18 cellular contexts compared by ENCODE assay signal in genomic region chr4:172411180-172411579, GRCh38.
DNase-seq lines count a peak whose midpoint lies in the region; ATAC-seq and TF ChIP-seq lines count a peak whose summit lies in the region.
"Had no signal": no experiment of that assay in that cellular context is flagged by ENCODE, and none has a peak within 500 bp of the region (broad histone marks: within the 10 kb centered on the region; RNA-seq: fewer than 3 reads in every experiment).

No MANE protein-coding gene starts in this region.

- H2AFZ ChIP-seq in mammary epithelial cell (ENCODE audit: low read depth, low read length) (no peak overlapping the region), smooth muscle cell (ENCODE audit: low read depth) (no peak overlapping the region)

- no peaks in the 10 kb centered on the region for H3K4me1 Mint-ChIP-seq in activated T-helper 17 cell treated with anti-CD3 and anti-CD28 coated beads, Interleukin-2, amount 50 U/mL, for 72 hours
- no peaks in the 10 kb centered on the region for H3K4me1 Mint-ChIP-seq in Calu3 (ENCODE audit: low read depth, unreplicated experiment)
- H3K4me1 Mint-ChIP-seq: B cell; CD4-positive, CD25-positive, alpha-beta regulatory T cell; IgD-negative memory B cell had no signal

- TF ChIP-seq POLR2A in breast epithelium (IDR thresholded peaks at IDR 0.05) (no peak), GM18505 (IDR thresholded peaks at IDR 0.05; ENCODE audit: borderline replicate concordance, extremely low read depth, insufficient read depth, insufficient read length) (no peak)

- ATAC-seq in GM18505 (IDR thresholded peaks at IDR 0.05; ENCODE audit: unreplicated experiment) = no peak
- ATAC-seq in activated T-helper 17 cell treated with anti-CD3 and anti-CD28 coated beads, Interleukin-2, amount 50 U/mL, for 72 hours (replicated peaks) = no peak

- no peak overlapping the region for H3K4me3 Mint-ChIP-seq in activated T-helper 17 cell treated with anti-CD3 and anti-CD28 coated beads, Interleukin-2, amount 50 U/mL, for 72 hours
- H3K4me3 Mint-ChIP-seq in Calu3 (ENCODE audit: low read depth, unreplicated experiment) = no peak overlapping the region
- H3K4me3 Mint-ChIP-seq: B cell; CD4-positive, CD25-positive, alpha-beta regulatory T cell; IgD-negative memory B cell had no signal

- in situ Hi-C loops in mammary epithelial cell (cut with MboI; ENCODE audit: low sequenced_read_pairs in 2 of 2) = no loop called here

- no peak overlapping the region for H3K27ac ChIP-seq in mammary epithelial cell (ENCODE audit: insufficient read depth, low read depth, low read length)
- no peak overlapping the region for H3K27ac ChIP-seq in breast epithelium
- H3K27ac ChIP-seq in SK-N-MC = peak overlapping the region; percentile 23; the same call in 1 of the 2 replicates
- H3K27ac ChIP-seq in smooth muscle cell (ENCODE audit: low read depth) = peak overlapping the region; percentile 65
- H3K27ac ChIP-seq: RWPE1 had no signal

- CTCF ChIA-PET in mammary epithelial cell (lab: Charles Lee; ENCODE audit: low non-redundant PET) (no interaction called here), Calu3 (lab: Charles Lee) (interaction anchor here (0.7 kb wide), 1 partner anchor 1578 kb away, joined by 3 read pairs; no protein-coding TSS in a partner anchor)

- H3K4me2 ChIP-seq in mammary epithelial cell (ENCODE audit: insufficient read depth, low read depth, low read length) = no peak overlapping the region
- peak overlapping the region; percentile 51 for H3K4me2 ChIP-seq in smooth muscle cell

- H3K4me1 ChIP-seq in mammary epithelial cell (ENCODE audit: insufficient read depth, low read length) (peaks cover 2% of the 10 kb centered on the region), breast epithelium (no peaks in the 10 kb centered on the region), smooth muscle cell (ENCODE audit: low read depth) (peaks cover 3% of the 10 kb centered on the region)

- no peaks in the 10 kb centered on the region for H3K9me3 Mint-ChIP-seq in activated T-helper 17 cell treated with anti-CD3 and anti-CD28 coated beads, Interleukin-2, amount 50 U/mL, for 72 hours
- no peaks in the 10 kb centered on the region for H3K9me3 Mint-ChIP-seq in Calu3 (ENCODE audit: low read depth, unreplicated experiment)
- H3K9me3 Mint-ChIP-seq: IgD-negative memory B cell had no signal

- no peak overlapping the region for H3K9ac ChIP-seq in mammary epithelial cell (ENCODE audit: insufficient read depth, low read length)
- H3K9ac ChIP-seq in SK-N-MC (ENCODE audit: insufficient read length) = no peak overlapping the region
- no peak overlapping the region for H3K9ac ChIP-seq in smooth muscle cell (ENCODE audit: low read depth)

- intact Hi-C loops in mammary epithelial cell (cut with micrococcal nuclease) (no loop called here), breast epithelium (cut with DNase I; ENCODE audit: low total_unique reads) (no loop called here), Calu3 (cut with micrococcal nuclease; ENCODE audit: unreplicated experiment) (no loop called here)

- H3K27me3 ChIP-seq in mammary epithelial cell (ENCODE audit: insufficient read depth, low read length) (no peaks in the 10 kb centered on the region), breast epithelium (no peaks in the 10 kb centered on the region), smooth muscle cell (ENCODE audit: low read depth) (no peaks in the 10 kb centered on the region)

- dilution Hi-C loops in mammary epithelial cell (cut with HindIII; ENCODE audit: low sequenced_read_pairs) = no loop called here

- TF ChIP-seq CTCF in mammary epithelial cell (conservative IDR thresholded peaks at IDR 0.05 in 1 of 2, IDR thresholded peaks at IDR 0.05 in 1 of 2; ENCODE audit: extremely low read depth in 1 of 2, insufficient read depth in 1 of 2, low read depth in 1 of 2, low read length in 2 of 2) = no peak
- no peak for TF ChIP-seq CTCF in breast epithelium (IDR thresholded peaks at IDR 0.05)
- TF ChIP-seq CTCF in smooth muscle cell (IDR thresholded peaks at IDR 0.05; ENCODE audit: borderline replicate concordance, insufficient read depth, poor library complexity, severe bottlenecking) = no peak
- no peak for TF ChIP-seq CTCF in Calu3 (IDR thresholded peaks at IDR 0.05; ENCODE audit: unreplicated experiment)

- no peaks in the 10 kb centered on the region for H3K27me3 Mint-ChIP-seq in activated T-helper 17 cell treated with anti-CD3 and anti-CD28 coated beads, Interleukin-2, amount 50 U/mL, for 72 hours
- no peaks in the 10 kb centered on the region for H3K27me3 Mint-ChIP-seq in Calu3 (ENCODE audit: unreplicated experiment)
- H3K27me3 Mint-ChIP-seq: B cell; CD4-positive, CD25-positive, alpha-beta regulatory T cell; IgD-negative memory B cell had no signal

- peak; percentile 12 for DNase-seq in mammary epithelial cell
- no peak for DNase-seq in breast epithelium (ENCODE audit: low spot score in 2 of 2)
- peak; percentile 90 for DNase-seq in NCI-H1436 treated with DMSO at 0.1 percent for 48 hours (lab: John Stamatoyannopoulos, UW)
- no peak for DNase-seq in SK-N-MC (ENCODE audit: low read depth, low spot score)
- DNase-seq in smooth muscle cell (lab: John Stamatoyannopoulos, UW; ENCODE audit: unreplicated experiment) = no peak
- no peak for DNase-seq in Calu3
- DNase-seq: CD4-positive, CD25-positive, alpha-beta regulatory T cell; GOT3; NCI-H2029; NCI-H2171 treated with DMSO at 0.1 percent for 48 hours; NCI-H526; SHP77 treated with DMSO at 0.1 percent for 48 hours; T-helper 1 cell had no signal

- H4K20me1 ChIP-seq in mammary epithelial cell (ENCODE audit: insufficient read depth, low read length) (no peaks in the 10 kb centered on the region), smooth muscle cell (ENCODE audit: low read depth) (no peaks in the 10 kb centered on the region)

- H3K36me3 ChIP-seq in mammary epithelial cell (ENCODE audit: insufficient read depth, low read length) (no peaks in the 10 kb centered on the region), breast epithelium (no peaks in the 10 kb centered on the region), SK-N-MC (ENCODE audit: insufficient read depth, low read length) (no peaks in the 10 kb centered on the region), smooth muscle cell (ENCODE audit: low read depth) (no peaks in the 10 kb centered on the region)

- H3K27ac Mint-ChIP-seq in activated T-helper 17 cell treated with anti-CD3 and anti-CD28 coated beads, Interleukin-2, amount 50 U/mL, for 72 hours = no peak overlapping the region
- H3K27ac Mint-ChIP-seq in Calu3 (ENCODE audit: unreplicated experiment) = no peak overlapping the region
- H3K27ac Mint-ChIP-seq: B cell; CD4-positive, CD25-positive, alpha-beta regulatory T cell; IgD-negative memory B cell had no signal

- H3K79me2 ChIP-seq in mammary epithelial cell (ENCODE audit: insufficient read depth, low read length) (no peaks in the 10 kb centered on the region), smooth muscle cell (ENCODE audit: low read depth) (no peaks in the 10 kb centered on the region)

- H3F3A ChIP-seq in smooth muscle cell (ENCODE audit: low read depth) = no peaks in the 10 kb centered on the region

- WGBS in mammary epithelial cell (ENCODE audit: low coverage, missing lambda C conversion rate) = 94% methylated on average over 3 of the region's 3 CpGs
- 78% methylated on average over 3 of the region's 3 CpGs for WGBS in smooth muscle cell (ENCODE audit: low lambda C conversion rate)

- no peak overlapping the region for H3K4me3 ChIP-seq in mammary epithelial cell (replicated peaks in 1 of 3; ENCODE audit: insufficient read depth in 1 of 3, low read depth in 2 of 3, low read length in 3 of 3)
- no peak overlapping the region for H3K4me3 ChIP-seq in breast epithelium
- no peak overlapping the region for H3K4me3 ChIP-seq in SK-N-MC
- H3K4me3 ChIP-seq in smooth muscle cell = no peak overlapping the region

- BruUV-seq in mammary epithelial cell (replicated peaks; lab: Mats Ljungman, UMichigan) (no TSS peak), Calu3 (replicated peaks; lab: Mats Ljungman, UMichigan) (no TSS peak)

- H3K9me3 ChIP-seq in mammary epithelial cell (replicated peaks; ENCODE audit: insufficient read depth, low read length) (no peaks in the 10 kb centered on the region), breast epithelium (no peaks in the 10 kb centered on the region), SK-N-MC (ENCODE audit: low read depth, low read length) (no peaks in the 10 kb centered on the region), smooth muscle cell (replicated peaks; ENCODE audit: low read depth) (no peaks in the 10 kb centered on the region)

- no peaks in the 10 kb centered on the region for H3K36me3 Mint-ChIP-seq in activated T-helper 17 cell treated with anti-CD3 and anti-CD28 coated beads, Interleukin-2, amount 50 U/mL, for 72 hours (ENCODE audit: low read depth)
- no peaks in the 10 kb centered on the region for H3K36me3 Mint-ChIP-seq in Calu3 (ENCODE audit: insufficient read depth, unreplicated experiment)
- H3K36me3 Mint-ChIP-seq: CD4-positive, CD25-positive, alpha-beta regulatory T cell; IgD-negative memory B cell had no signal

Comparison
In these comparisons a context has a peak if more than half of its experiments do, and no peak if none do; other contexts are left out.
1. DNase-seq: peak in mammary epithelial cell (single experiment) and NCI-H1436 treated with DMSO at 0.1 percent for 48 hours (single experiment); none in breast epithelium (0 of 2), SK-N-MC (single experiment), smooth muscle cell (single experiment) and Calu3 (single experiment).
2. H3K27ac ChIP-seq: peak in SK-N-MC (single experiment) and smooth muscle cell (single experiment); none in mammary epithelial cell (single experiment) and breast epithelium (0 of 2).